In the genomic region with DNA sequence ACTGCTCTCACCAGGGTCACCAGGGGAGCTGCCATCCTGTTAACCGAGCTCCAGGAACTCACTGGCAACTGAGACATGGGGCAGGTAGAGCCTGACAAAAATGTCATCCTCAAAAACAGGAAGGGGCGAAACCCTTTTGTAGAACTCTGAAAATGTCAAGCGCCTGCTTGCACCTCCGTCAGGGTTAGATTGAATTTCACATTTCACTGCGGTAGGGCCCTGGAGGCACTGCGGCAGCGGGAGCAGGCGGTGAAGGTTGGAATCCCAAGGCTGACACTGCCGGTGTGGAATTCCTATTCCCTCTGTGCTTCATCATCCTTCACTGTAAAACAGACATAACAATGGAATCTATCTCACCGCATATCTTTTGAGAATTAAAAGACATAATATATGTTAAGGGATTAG, we compare ENCODE assay signal across 14 cellular contexts.
DNase-seq lines count a peak whose midpoint lies in the region; ATAC-seq and TF ChIP-seq lines count a peak whose summit lies in the region.
"Had no signal": no experiment of that assay in that cellular context is flagged by ENCODE, and none has a peak within 500 bp of the region (broad histone marks: within the 10 kb centered on the region; RNA-seq: fewer than 3 reads in every experiment).

No MANE protein-coding gene starts in this region.

- POLR2A ChIA-PET in IMR-90 (lab: Charles Lee; ENCODE audit: unreplicated experiment), result no interaction called here

- no peak overlapping the region for H3K56ac ChIP-seq in IMR-90 (ENCODE audit: extremely low read depth, insufficient read depth, low read length)

- no peak; the same call in 1 of the 2 replicates for ATAC-seq in IMR-90 (ENCODE audit: low read depth)
- ATAC-seq in GM21825 (IDR thresholded peaks at IDR 0.05; ENCODE audit: unreplicated experiment), result no peak
- ATAC-seq in HG03342 (IDR thresholded peaks at IDR 0.05; ENCODE audit: unreplicated experiment), result no peak
- ATAC-seq: GM12878, mucosa of descending colon had no signal

- peaks cover 6% of the 10 kb centered on the region for H3F3A ChIP-seq in smooth muscle cell (ENCODE audit: low read depth)

- H2BK20ac ChIP-seq in IMR-90 (ENCODE audit: low read depth, low read length), result no peak overlapping the region

- H2AK9ac ChIP-seq in IMR-90 (replicated peaks; ENCODE audit: low read depth, low read length, poor library complexity), result no peak overlapping the region

- WGBS in IMR-90 (ENCODE audit: extremely low coverage in 2 of 2, insufficient read length in 1 of 2), 2 experiments, result 63% methylated on average over 1 of the region's 10 CpGs; no CpG with 5 or more reads in 1 of the 2 experiments
- WGBS in smooth muscle cell (ENCODE audit: low lambda C conversion rate), result 26% methylated on average over 10 of the region's 10 CpGs

- no TSS peak for BruUV-seq in IMR-90 (replicated peaks; lab: Mats Ljungman, UMichigan)

- dilution Hi-C loops in IMR-90 (cut with HindIII; ENCODE audit: low sequenced_read_pairs, unreplicated experiment), result no loop called here

- no peak for TF ChIP-seq POLR2A in IMR-90 (IDR thresholded peaks at IDR 0.05; ENCODE audit: low read depth, low read length)

- no peak overlapping the region for H4K8ac ChIP-seq in IMR-90 (ENCODE audit: low read depth in 2 of 2, low read length in 2 of 2)

- no peak overlapping the region for H2BK15ac ChIP-seq in IMR-90 (ENCODE audit: low read depth, low read length)

- no peaks in the 10 kb centered on the region for H4K20me1 ChIP-seq in IMR-90 (ENCODE audit: insufficient read depth, low read length)
- no peaks in the 10 kb centered on the region for H4K20me1 ChIP-seq in smooth muscle cell (ENCODE audit: low read depth)

- H2BK120ac ChIP-seq in IMR-90 (ENCODE audit: low read depth, low read length), result no peak overlapping the region

- TF ChIP-seq CTCF in IMR-90 (conservative IDR thresholded peaks at IDR 0.05; ENCODE audit: low read depth, low read length), result no peak
- no peak for TF ChIP-seq CTCF in smooth muscle cell (IDR thresholded peaks at IDR 0.05; ENCODE audit: borderline replicate concordance, insufficient read depth, poor library complexity, severe bottlenecking)

- no peak overlapping the region for H3K4me3 ChIP-seq in IMR-90 (ENCODE audit: insufficient read depth, low read depth, low read length)
- no peak overlapping the region for H3K4me3 ChIP-seq in smooth muscle cell
- H3K4me3 ChIP-seq: GM12878, mucosa of descending colon, PC-9 had no signal

- in situ Hi-C loops in IMR-90 (cut with MboI; ENCODE audit: low sequenced_read_pairs), result no loop called here

- TF ChIP-seq RAD21 in IMR-90 (IDR thresholded peaks at IDR 0.05; ENCODE audit: low read length), result no peak

- no peak overlapping the region for H2AK5ac ChIP-seq in IMR-90 (ENCODE audit: low read depth, low read length)

- intact Hi-C loops in IMR-90 (cut with micrococcal nuclease), result no loop called here

- DNase-seq in IMR-90 (peak; percentile 4), amniotic epithelial cell (ENCODE audit: low read depth) (peak; percentile 87), left kidney (ENCODE audit: low read depth, low spot score) (peak; percentile 84), smooth muscle cell (lab: John Stamatoyannopoulos, UW; ENCODE audit: unreplicated experiment) (no peak), GF-D8 (lab: John Stamatoyannopoulos, UW) (no peak)
- DNase-seq: DMS79 treated with DMSO at 0.1 percent for 48 hours; effector CD8-positive, alpha-beta T cell; foreskin melanocyte; mucosa of descending colon; NCI-H2227 treated with DMSO at 0.1 percent for 48 hours; PC-9 had no signal

- H3K79me2 ChIP-seq in smooth muscle cell (ENCODE audit: low read depth), result peaks cover 15% of the 10 kb centered on the region

- no peaks in the 10 kb centered on the region for H3K9me3 ChIP-seq in IMR-90 (ENCODE audit: control insufficient read depth, insufficient read depth, low read length)
- H3K9me3 ChIP-seq in smooth muscle cell (replicated peaks; ENCODE audit: low read depth), result no peaks in the 10 kb centered on the region
- H3K9me3 ChIP-seq: mucosa of descending colon had no signal

- no peak overlapping the region for H3K27ac ChIP-seq in IMR-90 (ENCODE audit: insufficient read depth, low read length)
- peak overlapping the region; percentile 53 for H3K27ac ChIP-seq in smooth muscle cell (ENCODE audit: low read depth)
- H3K27ac ChIP-seq: PC-9 had no signal

- H4K5ac ChIP-seq in IMR-90 (ENCODE audit: low read depth, low read length), result no peak overlapping the region

- H3K14ac ChIP-seq in IMR-90 (replicated peaks; ENCODE audit: low read depth, low read length), result no peak overlapping the region

- H3K4me1 ChIP-seq in IMR-90 (ENCODE audit: control insufficient read depth, insufficient read depth, low read length) (no peaks in the 10 kb centered on the region), smooth muscle cell (ENCODE audit: low read depth) (peaks cover 6% of the 10 kb centered on the region)

- CTCF ChIA-PET in IMR-90 (lab: Yijun Ruan, JAX), result no interaction called here

- no peaks in the 10 kb centered on the region for H3K79me1 ChIP-seq in IMR-90 (ENCODE audit: low read depth in 1 of 2, low read length in 2 of 2)

- H3K36me3 ChIP-seq in IMR-90 (ENCODE audit: control insufficient read depth, insufficient read depth, low read length) (no peaks in the 10 kb centered on the region), smooth muscle cell (ENCODE audit: low read depth) (no peaks in the 10 kb centered on the region)

- H3K18ac ChIP-seq in IMR-90 (ENCODE audit: low read depth, low read length), result no peak overlapping the region

- no peaks in the 10 kb centered on the region for H3K9me1 ChIP-seq in IMR-90 (ENCODE audit: insufficient read depth, low read length)

- H4K91ac ChIP-seq in IMR-90 (ENCODE audit: insufficient read depth, low read depth, low read length), result no peak overlapping the region

- H3K9ac ChIP-seq in IMR-90 (ENCODE audit: low read depth, low read length) (no peak overlapping the region), smooth muscle cell (ENCODE audit: low read depth) (no peak overlapping the region)

- H2AFZ ChIP-seq in IMR-90 (replicated peaks; ENCODE audit: low read length, poor library complexity) (no peak overlapping the region), smooth muscle cell (ENCODE audit: low read depth) (no peak overlapping the region)
- H2AFZ ChIP-seq: PC-9 had no signal

- no peak overlapping the region for H2BK5ac ChIP-seq in IMR-90 (ENCODE audit: low read depth, low read length, poor library complexity, severe bottlenecking)

- H3K4ac ChIP-seq in IMR-90 (ENCODE audit: low read depth, low read length), result no peak overlapping the region

- H3K4me2 ChIP-seq in IMR-90 (ENCODE audit: low read depth, low read length) (no peak overlapping the region), smooth muscle cell (peak overlapping the region; percentile 72)
- H3K4me2 ChIP-seq: PC-9 had no signal

- H3K27me3 ChIP-seq in IMR-90 (ENCODE audit: control insufficient read depth, insufficient read depth, low read length) (peaks cover 5% of the 10 kb centered on the region), smooth muscle cell (ENCODE audit: low read depth) (no peaks in the 10 kb centered on the region)

- no peak overlapping the region for H3K23ac ChIP-seq in IMR-90 (ENCODE audit: low read depth, low read length)

TF ChIP-seq in IMR-90, 13 proteins besides CTCF, POLR2A, EP300 and RAD21:
- TF ChIP-seq RFX5 (IDR thresholded peaks at IDR 0.05; ENCODE audit: low read depth, low read length) (no peak), CEBPB (IDR thresholded peaks at IDR 0.05; ENCODE audit: low read depth, low read length) (no peak), SMC3 (IDR thresholded peaks at IDR 0.05; ENCODE audit: low read depth, low read length) (no peak), MAZ (IDR thresholded peaks at IDR 0.05; ENCODE audit: borderline replicate concordance, low read depth, low read length) (no peak), BHLHE40 (IDR thresholded peaks at IDR 0.05; ENCODE audit: low read depth, low read length) (no peak), NFE2L2 (IDR thresholded peaks at IDR 0.05; ENCODE audit: low read depth, low read length) (no peak)
- TF ChIP-seq, protein P1, sequence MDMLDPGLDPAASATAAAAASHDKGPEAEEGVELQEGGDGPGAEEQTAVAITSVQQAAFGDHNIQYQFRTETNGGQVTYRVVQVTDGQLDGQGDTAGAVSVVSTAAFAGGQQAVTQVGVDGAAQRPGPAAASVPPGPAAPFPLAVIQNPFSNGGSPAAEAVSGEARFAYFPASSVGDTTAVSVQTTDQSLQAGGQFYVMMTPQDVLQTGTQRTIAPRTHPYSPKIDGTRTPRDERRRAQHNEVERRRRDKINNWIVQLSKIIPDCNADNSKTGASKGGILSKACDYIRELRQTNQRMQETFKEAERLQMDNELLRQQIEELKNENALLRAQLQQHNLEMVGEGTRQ (IDR thresholded peaks at IDR 0.05; ENCODE audit: low read depth, low read length), result no peak

Comparison
In these comparisons a context has a peak if more than half of its experiments do, and no peak if none do; other contexts are left out.
1. DNase-seq: peak in IMR-90 (single experiment), amniotic epithelial cell (single experiment) and left kidney (single experiment); none in smooth muscle cell (single experiment) and GF-D8 (single experiment).